1 cellular context compared by ENCODE assay signal in genomic region chr19:6360857-6361216, GRCh38.
A peak's percentile ranks its signal among the peaks of the same experiment; 100 is the strongest.
TF ChIP-seq lines count a peak whose summit lies in the region.

No MANE protein-coding gene starts in this region.

TF ChIP-seq in K562, 482 proteins besides CTCF, POLR2A, EP300 and RAD21:
- 0 out of 3 replicates have a peak, but pooled peaks of 1 of the 2 experiments have one; percentile 7 for TF ChIP-seq CBX3 (IDR thresholded peaks at IDR 0.05; ENCODE audit: borderline replicate concordance in 1 of 2, low read length in 2 of 2)
